Comparison of ENCODE assay signal across 8 cellular contexts in the genomic region with DNA sequence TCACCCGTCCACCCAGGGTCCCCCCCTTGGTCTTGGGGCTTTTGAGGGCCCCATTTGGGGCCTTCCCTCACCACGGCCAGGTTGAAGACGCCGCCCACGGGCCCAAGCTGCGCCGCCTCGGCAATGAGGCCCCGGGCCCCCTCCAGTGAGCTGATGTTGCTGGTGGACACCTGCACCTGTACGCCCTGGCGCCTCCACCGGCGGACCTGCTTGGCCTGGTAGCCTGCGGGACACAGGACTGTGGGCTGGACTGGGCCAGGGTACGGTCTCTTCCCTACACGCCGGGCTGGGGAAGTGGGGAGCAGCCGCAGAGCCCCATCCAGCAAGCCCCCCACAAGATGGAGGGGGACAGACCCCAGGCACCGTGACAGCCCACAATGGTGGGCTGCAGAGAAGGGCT.
"Had no signal": no experiment of that assay in that cellular context is flagged by ENCODE, and none has a peak within 500 bp of the region (broad histone marks: within the 10 kb centered on the region; RNA-seq: fewer than 3 reads in every experiment).

No MANE protein-coding gene starts in this region.

- H3K4me1 ChIP-seq: HAP-1 had no signal

- H3K9me3 ChIP-seq: HAP-1 had no signal

- ATAC-seq: HCT116 had no signal

- H3K4me3 ChIP-seq: GM23248, HAP-1 had no signal

- H2AFZ ChIP-seq: GM23248 had no signal

- H3K9ac ChIP-seq: GM23248 had no signal

- H3K27ac ChIP-seq: GM23248, HL-60 had no signal

- DNase-seq: GM23248, GOT3, H7, HFFc6, KG1 had no signal
